In genomic region chr17:47830991-47831933, GRCh38 we compare ENCODE assay signal across 1 cellular context.
A peak's percentile ranks its signal among the peaks of the same experiment; 100 is the strongest.
TF ChIP-seq lines count a peak whose summit lies in the region.

Gene LRRC46, plus strand, starts transcription at chr17:47831670. Its CDS starts 320 bp downstream, at chr17:47831990.
Gene MRPL10, minus strand, starts transcription at chr17:47831541. Its CDS starts 30 bp downstream, at chr17:47831511.

TF ChIP-seq in SK-N-SH, 30 proteins besides CTCF, POLR2A, EP300 and RAD21 (continued from another document):
- no peak for TF ChIP-seq RXRA (IDR thresholded peaks at IDR 0.05; ENCODE audit: borderline replicate concordance, low read depth)
- peak; percentile 82 for TF ChIP-seq MXI1 (IDR thresholded peaks at IDR 0.05; ENCODE audit: low read depth, low read length)
- peak; percentile 98 for TF ChIP-seq TAF1 (IDR thresholded peaks at IDR 0.05; ENCODE audit: borderline replicate concordance, low read depth, low read length)
- TF ChIP-seq SIN3A (IDR thresholded peaks at IDR 0.05; ENCODE audit: borderline replicate concordance, low read depth, low read length) = peak; percentile 96
- TF ChIP-seq USF2 (IDR thresholded peaks at IDR 0.05; ENCODE audit: borderline replicate concordance, low read depth, low read length) = no peak
- no peak; the same call in 1 of the 2 replicates for TF ChIP-seq USF1 (IDR thresholded peaks at IDR 0.05; ENCODE audit: borderline replicate concordance, low read depth)
- peak; percentile 94 for TF ChIP-seq ELF1 (IDR thresholded peaks at IDR 0.05)
- TF ChIP-seq RFX5 (IDR thresholded peaks at IDR 0.05; ENCODE audit: low read length) = no peak; the same call in 1 of the 2 replicates
- TF ChIP-seq NRF1 (IDR thresholded peaks at IDR 0.05; ENCODE audit: low read depth, low read length) = peak; percentile 92
- TF ChIP-seq PBX3 (IDR thresholded peaks at IDR 0.05) = no peak
- peak; percentile 68 for TF ChIP-seq REST (IDR thresholded peaks at IDR 0.05; ENCODE audit: low read depth, low read length)
- TF ChIP-seq FOXM1 (IDR thresholded peaks at IDR 0.05; ENCODE audit: low read depth) = no peak
